ENCODE assay signal across 26 cellular contexts in the genomic region with DNA sequence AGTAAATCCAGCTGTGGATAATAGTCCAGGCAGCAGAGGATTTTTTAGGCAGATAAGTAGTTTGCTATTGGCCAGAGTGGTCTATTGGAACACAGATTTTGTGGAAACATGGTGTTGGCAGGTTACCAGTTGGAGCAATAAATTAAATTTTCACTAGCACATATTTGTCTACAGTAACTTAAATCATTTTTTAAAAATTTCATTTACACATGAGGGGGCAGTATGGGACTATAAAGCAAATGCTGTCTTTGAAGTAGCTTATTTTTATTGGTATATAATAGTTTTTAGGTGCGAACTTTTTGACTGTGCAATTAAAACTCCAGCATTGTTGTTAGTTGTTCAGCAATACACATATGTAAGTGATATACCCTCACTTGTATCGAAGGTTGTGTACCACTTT.
DNase-seq lines count a peak whose midpoint lies in the region; ATAC-seq and TF ChIP-seq lines count a peak whose summit lies in the region.
"Had no signal": no experiment of that assay in that cellular context is flagged by ENCODE, and none has a peak within 500 bp of the region (broad histone marks: within the 10 kb centered on the region; RNA-seq: fewer than 3 reads in every experiment).

No MANE protein-coding gene starts in this region.

- no peaks in the 10 kb centered on the region for H4K20me1 ChIP-seq in Karpas-422 (ENCODE audit: insufficient read depth, low read depth, low read length)

- H3K9me3 ChIP-seq in CD4-positive, alpha-beta T cell (ENCODE audit: control insufficient read depth, low read length), result no peaks in the 10 kb centered on the region
- no peaks in the 10 kb centered on the region for H3K9me3 ChIP-seq in Karpas-422 (ENCODE audit: low read length)
- H3K9me3 ChIP-seq: Caco-2, sigmoid colon had no signal

- H3K4me3 Mint-ChIP-seq in CD4-positive, alpha-beta T cell, result no peak overlapping the region
- H3K4me3 Mint-ChIP-seq in chondrocyte (ENCODE audit: unreplicated experiment) (no peak overlapping the region), nephron (no peak overlapping the region)

- H3K27me3 Mint-ChIP-seq in CD4-positive, alpha-beta T cell, result no peaks in the 10 kb centered on the region
- H3K27me3 Mint-ChIP-seq in chondrocyte (ENCODE audit: low read depth) (no peaks in the 10 kb centered on the region), nephron (ENCODE audit: low read depth) (no peaks in the 10 kb centered on the region)
- H3K27me3 Mint-ChIP-seq: progenitor cell of endocrine pancreas had no signal

- no peaks in the 10 kb centered on the region for H3K4me1 Mint-ChIP-seq in CD4-positive, alpha-beta T cell (ENCODE audit: low read depth)
- H3K4me1 Mint-ChIP-seq in chondrocyte (ENCODE audit: low read depth) (peaks cover 28% of the 10 kb centered on the region), nephron (peaks cover 39% of the 10 kb centered on the region)

- no peak overlapping the region for H3K27ac Mint-ChIP-seq in CD4-positive, alpha-beta T cell
- no peak overlapping the region for H3K27ac Mint-ChIP-seq in chondrocyte (ENCODE audit: unreplicated experiment)
- peak overlapping the region in 2 of 3 experiments; percentile 24 to 40 for H3K27ac Mint-ChIP-seq in nephron
- H3K27ac Mint-ChIP-seq: activated naive CD4-positive, alpha-beta T cell treated with anti-CD3 and anti-CD28 coated beads, Interleukin-2, amount 50 U/mL, for 72 hours; activated T-helper 2 cell treated with anti-CD3 and anti-CD28 coated beads, Interferon-gamma antibody, Interleukin-2, Interleukin-4, amounts not matched to agents 10 μg/mL and 5 μg/mL and 100 μg/mL, durations not matched to agents 14 hours and 24 hours and 36 hours; progenitor cell of endocrine pancreas had no signal

- H3K9me3 Mint-ChIP-seq in CD4-positive, alpha-beta T cell, result no peaks in the 10 kb centered on the region
- H3K9me3 Mint-ChIP-seq in chondrocyte (ENCODE audit: low read depth) (no peaks in the 10 kb centered on the region), nephron (no peaks in the 10 kb centered on the region)
- H3K9me3 Mint-ChIP-seq: activated naive CD4-positive, alpha-beta T cell treated with anti-CD3 and anti-CD28 coated beads, Interleukin-2, amount 50 U/mL, for 72 hours; activated T-helper 2 cell treated with anti-CD3 and anti-CD28 coated beads, Interferon-gamma antibody, Interleukin-2, Interleukin-4, amounts not matched to agents 10 μg/mL and 5 μg/mL and 100 μg/mL, durations not matched to agents 14 hours and 24 hours and 36 hours had no signal

- no peak overlapping the region for H3K4me3 ChIP-seq in Karpas-422 (ENCODE audit: low read length)
- H3K4me3 ChIP-seq: lung, sigmoid colon had no signal

- no peaks in the 10 kb centered on the region for H3K27me3 ChIP-seq in CD4-positive, alpha-beta T cell (ENCODE audit: control insufficient read depth, insufficient read depth, low read length)
- H3K27me3 ChIP-seq in Karpas-422 (ENCODE audit: low read length), result no peaks in the 10 kb centered on the region
- H3K27me3 ChIP-seq: sigmoid colon had no signal

- no peaks in the 10 kb centered on the region for H3K79me2 ChIP-seq in Karpas-422 (ENCODE audit: low read length)

- ATAC-seq in CD4-positive, alpha-beta T cell (ENCODE audit: poor library complexity), result no peak
- ATAC-seq in GM18502 (IDR thresholded peaks at IDR 0.05; ENCODE audit: poor library complexity, unreplicated experiment), result no peak
- ATAC-seq: activated naive CD4-positive, alpha-beta T cell treated with anti-CD3 and anti-CD28 coated beads, Interleukin-2, amount 50 U/mL, for 72 hours; stimulated activated naive CD8-positive, alpha-beta T cell treated with anti-CD3 and anti-CD28 coated beads, Interleukin-15, Interleukin-2, amounts not matched to agents 100 U/mL and 50 U/mL, for 24 hours had no signal

- H3K36me3 ChIP-seq in Karpas-422 (ENCODE audit: insufficient read depth, low read length), result no peaks in the 10 kb centered on the region

- H3K4me2 ChIP-seq in Karpas-422 (ENCODE audit: low read depth, low read length, poor library complexity, severe bottlenecking), result no peak overlapping the region

- H3K9ac ChIP-seq in Karpas-422 (ENCODE audit: low read length), result no peak overlapping the region

- POLR2A ChIA-PET in CD4-positive, alpha-beta T cell (lab: Charles Lee), result interaction anchor here (0.8 to 1.0 kb wide), 2 partner anchors 152 to 421 kb away, joined by 3 read pairs; no protein-coding TSS in a partner anchor

- no peak for DNase-seq in CD4-positive, alpha-beta T cell
- DNase-seq in Karpas-422, result peak; percentile 55
- no peak for DNase-seq in chondrocyte (ENCODE audit: low spot score)
- DNase-seq in NCI-H2081 (lab: John Stamatoyannopoulos, UW), result no peak
- DNase-seq in occipital lobe (lab: John Stamatoyannopoulos, UW), result no peak
- DNase-seq: activated CD4-positive, alpha-beta T cell treated with anti-CD3 and anti-CD28 coated beads, Interleukin-2, amount 50 U/mL, for 4 hours; activated CD4-positive, CD25-positive, alpha-beta regulatory T cell; activated CD8-positive, alpha-beta memory T cell treated with anti-CD3 and anti-CD28 coated beads, Interleukin-2, amount 50 U/mL, for 4 hours; anterior cingulate cortex; Caco-2; caudate nucleus; H7; NCI-H1105; NCI-H2029 treated with DMSO at 0.1 percent for 48 hours; NCI-H226; NCI-H774; SHP77; sigmoid colon; stimulated activated naive CD8-positive, alpha-beta T cell treated with anti-CD3 and anti-CD28 coated beads, Interleukin-15, Interleukin-2, amounts not matched to agents 100 U/mL and 50 U/mL, for 24 hours; SW 1271 had no signal

- intact Hi-C loops in CD4-positive, alpha-beta T cell (cut with DNase I, micrococcal nuclease), result loop anchor here (2.0 to 10.0 kb wide), 4 partner anchors 753 to 1241 kb away; no protein-coding TSS in a partner anchor

- peaks cover 6% of the 10 kb centered on the region for H3K4me1 ChIP-seq in Karpas-422 (ENCODE audit: low read length)
- H3K4me1 ChIP-seq: Caco-2 had no signal

- no peak overlapping the region for H3K27ac ChIP-seq in CD4-positive, alpha-beta T cell (ENCODE audit: low read depth, low read length)
- H3K27ac ChIP-seq in Karpas-422 (ENCODE audit: low read length), result no peak overlapping the region
- H3K27ac ChIP-seq: sigmoid colon had no signal

- no peaks in the 10 kb centered on the region for H3K36me3 Mint-ChIP-seq in CD4-positive, alpha-beta T cell (ENCODE audit: low read depth)
- peaks cover 17% of the 10 kb centered on the region for H3K36me3 Mint-ChIP-seq in chondrocyte (ENCODE audit: low read depth)
- H3K36me3 Mint-ChIP-seq in nephron (ENCODE audit: low read depth), result peaks cover 18% of the 10 kb centered on the region
- H3K36me3 Mint-ChIP-seq: activated naive CD4-positive, alpha-beta T cell treated with anti-CD3 and anti-CD28 coated beads, Interleukin-2, amount 50 U/mL, for 72 hours had no signal

- H3K9me2 ChIP-seq in Karpas-422 (replicated peaks; ENCODE audit: insufficient read depth, low read length), result no peaks in the 10 kb centered on the region

- CTCF ChIA-PET in CD4-positive, alpha-beta T cell (lab: Charles Lee), result interaction anchor here (0.7 kb wide), 1 partner anchor 13 kb away, joined by 3 read pairs; no protein-coding TSS in a partner anchor

- no peak overlapping the region for H2AFZ ChIP-seq in Karpas-422 (ENCODE audit: low read length)

- peak; percentile 59 for TF ChIP-seq CTCF in CD4-positive, alpha-beta T cell (IDR thresholded peaks at IDR 0.05)
- TF ChIP-seq CTCF in chondrocyte (IDR thresholded peaks at IDR 0.05) (peak; percentile 27), nephron (IDR thresholded peaks at IDR 0.05; ENCODE audit: unreplicated experiment in 3 of 3) (peak; percentile 16 to 40 (median 33))

Comparison
In these comparisons a context has a peak if more than half of its experiments do, and no peak if none do; other contexts are left out.
1. H3K27ac Mint-ChIP-seq: peak in nephron (2 of 3); none in CD4-positive, alpha-beta T cell (single experiment) and chondrocyte (single experiment).
2. Peak in every context shown above with its lines, with median percentiles within 50 percentile points of each other: CTCF ChIP-seq.